In the genomic region with DNA sequence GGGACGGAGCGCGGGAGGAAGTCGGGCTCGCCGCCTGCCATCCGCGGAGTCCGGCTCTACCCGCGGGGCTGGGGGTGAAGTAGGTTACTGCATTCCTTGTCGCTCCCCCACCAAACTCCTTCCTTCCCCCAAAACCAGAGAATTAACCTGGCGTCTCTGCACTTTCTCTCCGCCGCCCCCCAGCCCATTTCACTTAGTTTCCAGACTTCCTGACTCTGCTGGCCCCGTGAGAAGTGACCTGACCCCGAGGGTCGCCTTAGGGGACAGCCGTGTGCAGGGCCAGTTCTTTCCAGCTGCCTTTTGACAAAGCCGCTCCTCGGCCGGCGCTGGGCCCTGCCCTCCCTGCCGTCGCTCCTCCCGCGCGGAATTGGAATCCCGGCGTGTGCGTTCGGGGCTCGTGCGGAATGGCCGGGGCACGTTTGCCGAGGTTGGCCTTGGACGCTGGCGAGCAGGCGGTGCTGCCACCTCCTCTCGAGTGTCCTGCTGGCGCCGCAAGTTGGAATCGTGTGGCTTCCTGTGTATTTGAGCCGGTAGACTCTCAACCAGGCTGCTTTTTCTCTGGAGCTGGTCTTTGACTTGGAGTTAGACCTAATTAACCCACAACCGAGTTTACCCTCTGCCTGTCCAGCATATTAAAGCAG, we compare ENCODE assay signal across 8 cellular contexts. TPM values are rescaled to one million over a fixed set of nuclear protein-coding genes. Genes with fewer than 3 reads are reported as not detected.
DNase-seq lines count a peak whose midpoint lies in the region; TF ChIP-seq lines count a peak whose summit lies in the region.

No MANE protein-coding gene starts in this region.

- H3K27me3 Mint-ChIP-seq in HFFc6 (ENCODE audit: insufficient read depth), result 0 out of 2 replicates have a peak, but pooled peaks cover 4% of the 10 kb centered on the region
- peaks cover 41% of the 10 kb centered on the region for H3K27me3 Mint-ChIP-seq in activated T-helper 2 cell treated with anti-CD3 and anti-CD28 coated beads, Interferon-gamma antibody, Interleukin-2, Interleukin-4, amounts not matched to agents 10 μg/mL and 5 μg/mL and 100 μg/mL, durations not matched to agents 14 hours and 24 hours and 36 hours (ENCODE audit: low read depth)

- H3K4me3 ChIP-seq in neuron (ENCODE audit: low read length), result peak overlapping the region; percentile 92

- peak overlapping the region; percentile 86 for H3K27ac Mint-ChIP-seq in HFFc6
- peak overlapping the region; percentile 72 for H3K27ac Mint-ChIP-seq in activated T-helper 2 cell treated with anti-CD3 and anti-CD28 coated beads, Interferon-gamma antibody, Interleukin-2, Interleukin-4, amounts not matched to agents 10 μg/mL and 5 μg/mL and 100 μg/mL, durations not matched to agents 14 hours and 24 hours and 36 hours

- H3K9me3 ChIP-seq in neuron (ENCODE audit: low read length), result peaks cover 6% of the 10 kb centered on the region

- H3K4me1 ChIP-seq in neuron (ENCODE audit: insufficient read depth, low read length), result no peaks in the 10 kb centered on the region

- intact Hi-C loops in activated T-helper 2 cell treated with anti-CD3 and anti-CD28 coated beads, Interferon-gamma antibody, Interleukin-2, Interleukin-4, amounts not matched to agents 10 μg/mL and 5 μg/mL and 100 μg/mL, durations not matched to agents 14 hours and 24 hours and 36 hours (cut with micrococcal nuclease), result loop anchor here (2.0 kb wide), 1 partner anchor 192 kb away; a partner anchor contains a TSS

- peak; percentile 18 to 28 for DNase-seq in NOMO-1 (lab: John Stamatoyannopoulos, UW; ENCODE audit: unreplicated experiment in 2 of 2)
- DNase-seq in NOMO-1 treated with DMSO at 0.1 percent for 48 hours (lab: John Stamatoyannopoulos, UW; ENCODE audit: unreplicated experiment), result no peak
- DNase-seq in HFFc6, result peak; percentile 54
- DNase-seq in NCI-H460 (ENCODE audit: extremely low read depth, low read depth), result peak; percentile 7
- peak; percentile 22 for DNase-seq in activated T-helper 2 cell treated with anti-CD3 and anti-CD28 coated beads, Interferon-gamma antibody, Interleukin-2, Interleukin-4, amounts not matched to agents 10 μg/mL and 5 μg/mL and 100 μg/mL, durations not matched to agents 14 hours and 24 hours and 36 hours (ENCODE audit: low spot score)
- peak; percentile 8 for DNase-seq in germinal center (ENCODE audit: low spot score)
- DNase-seq in hippocampal formation (lab: John Stamatoyannopoulos, UW), result no peak

- no peak for TF ChIP-seq CTCF in HFFc6 (IDR thresholded peaks at IDR 0.05)

- H3K27me3 ChIP-seq in neuron (ENCODE audit: insufficient read depth, low read length), result peaks cover 12% of the 10 kb centered on the region

- H3K9me3 Mint-ChIP-seq in HFFc6, result peaks cover 3% of the 10 kb centered on the region; the same call in 1 of the 2 replicates
- H3K9me3 Mint-ChIP-seq in activated T-helper 2 cell treated with anti-CD3 and anti-CD28 coated beads, Interferon-gamma antibody, Interleukin-2, Interleukin-4, amounts not matched to agents 10 μg/mL and 5 μg/mL and 100 μg/mL, durations not matched to agents 14 hours and 24 hours and 36 hours, result no peaks in the 10 kb centered on the region

- H3K36me3 ChIP-seq in neuron (ENCODE audit: insufficient read depth, low read length), result no peaks in the 10 kb centered on the region

- H2AFZ ChIP-seq in neuron (ENCODE audit: low read depth, low read length), result peak overlapping the region; percentile 99

- H3K4me1 Mint-ChIP-seq in HFFc6 (ENCODE audit: low read depth), result peaks cover 52% of the 10 kb centered on the region
- peaks cover 14% of the 10 kb centered on the region for H3K4me1 Mint-ChIP-seq in activated T-helper 2 cell treated with anti-CD3 and anti-CD28 coated beads, Interferon-gamma antibody, Interleukin-2, Interleukin-4, amounts not matched to agents 10 μg/mL and 5 μg/mL and 100 μg/mL, durations not matched to agents 14 hours and 24 hours and 36 hours (ENCODE audit: low read depth)

- peak overlapping the region; percentile 95 for H3K4me3 Mint-ChIP-seq in HFFc6
- H3K4me3 Mint-ChIP-seq in activated T-helper 2 cell treated with anti-CD3 and anti-CD28 coated beads, Interferon-gamma antibody, Interleukin-2, Interleukin-4, amounts not matched to agents 10 μg/mL and 5 μg/mL and 100 μg/mL, durations not matched to agents 14 hours and 24 hours and 36 hours (ENCODE audit: low read depth), result peak overlapping the region; percentile 86

- H3K36me3 Mint-ChIP-seq in HFFc6 (ENCODE audit: low read depth), result peaks cover 32% of the 10 kb centered on the region
- H3K36me3 Mint-ChIP-seq in activated T-helper 2 cell treated with anti-CD3 and anti-CD28 coated beads, Interferon-gamma antibody, Interleukin-2, Interleukin-4, amounts not matched to agents 10 μg/mL and 5 μg/mL and 100 μg/mL, durations not matched to agents 14 hours and 24 hours and 36 hours (ENCODE audit: low read depth), result no peaks in the 10 kb centered on the region

RNA-seq across cellular contexts. Expression of a gene that starts 0.7 kb away (rescaled TPM):
- total RNA-seq in HFFc6 (2021; fragmentation: NEBNext Ultra II Directional; extraction: Animal tissue kit (Norgen Biotek cat#: 25700)), result 10 to 100 TPM; 29.3 to 41.6 (median 31.9) TPM
- 4.5 and 5.6 TPM in 2 replicates for total RNA-seq in NCI-H460 (2014; rRNA removed; shearing (Covaris generic))
- 9.7 and 10.4 TPM in 2 replicates for polyA plus RNA-seq in NCI-H460 (2014; cell fraction: nucleus; rRNA removed)
- 4.0 and 7.5 TPM in 2 replicates for total RNA-seq in activated T-helper 2 cell treated with anti-CD3 and anti-CD28 coated beads, Interferon-gamma antibody, Interleukin-2, Interleukin-4, amounts not matched to agents 10 μg/mL and 5 μg/mL and 100 μg/mL, durations not matched to agents 14 hours and 24 hours and 36 hours

RNA-seq across cellular contexts. Expression of a gene that starts 57.4 kb away (rescaled TPM):
- total RNA-seq in HFFc6 (2021; fragmentation: NEBNext Ultra II Directional; extraction: Animal tissue kit (Norgen Biotek cat#: 25700)), result under 1 TPM; 0.05 to 0.14 (median 0.07) TPM
- total RNA-seq in NCI-H460 (2014; rRNA removed; shearing (Covaris generic)), result not detected in 2 replicates
- polyA plus RNA-seq in NCI-H460 (2014; cell fraction: nucleus; rRNA removed), result not detected in 2 replicates
- not detected in 2 replicates for total RNA-seq in activated T-helper 2 cell treated with anti-CD3 and anti-CD28 coated beads, Interferon-gamma antibody, Interleukin-2, Interleukin-4, amounts not matched to agents 10 μg/mL and 5 μg/mL and 100 μg/mL, durations not matched to agents 14 hours and 24 hours and 36 hours

Comparison
In these comparisons a context has a peak if more than half of its experiments do, and no peak if none do; other contexts are left out.
1. DNase-seq: peak in NOMO-1 (2 of 2), HFFc6 (single experiment), NCI-H460 (single experiment), activated T-helper 2 cell treated with anti-CD3 and anti-CD28 coated beads, Interferon-gamma antibody, Interleukin-2, Interleukin-4, amounts not matched to agents 10 μg/mL and 5 μg/mL and 100 μg/mL, durations not matched to agents 14 hours and 24 hours and 36 hours (single experiment) and germinal center (single experiment); none in NOMO-1 treated with DMSO at 0.1 percent for 48 hours (single experiment) and hippocampal formation (0 of 2).